Comparison of ENCODE assay signal across 8 cellular contexts in the genomic region with DNA sequence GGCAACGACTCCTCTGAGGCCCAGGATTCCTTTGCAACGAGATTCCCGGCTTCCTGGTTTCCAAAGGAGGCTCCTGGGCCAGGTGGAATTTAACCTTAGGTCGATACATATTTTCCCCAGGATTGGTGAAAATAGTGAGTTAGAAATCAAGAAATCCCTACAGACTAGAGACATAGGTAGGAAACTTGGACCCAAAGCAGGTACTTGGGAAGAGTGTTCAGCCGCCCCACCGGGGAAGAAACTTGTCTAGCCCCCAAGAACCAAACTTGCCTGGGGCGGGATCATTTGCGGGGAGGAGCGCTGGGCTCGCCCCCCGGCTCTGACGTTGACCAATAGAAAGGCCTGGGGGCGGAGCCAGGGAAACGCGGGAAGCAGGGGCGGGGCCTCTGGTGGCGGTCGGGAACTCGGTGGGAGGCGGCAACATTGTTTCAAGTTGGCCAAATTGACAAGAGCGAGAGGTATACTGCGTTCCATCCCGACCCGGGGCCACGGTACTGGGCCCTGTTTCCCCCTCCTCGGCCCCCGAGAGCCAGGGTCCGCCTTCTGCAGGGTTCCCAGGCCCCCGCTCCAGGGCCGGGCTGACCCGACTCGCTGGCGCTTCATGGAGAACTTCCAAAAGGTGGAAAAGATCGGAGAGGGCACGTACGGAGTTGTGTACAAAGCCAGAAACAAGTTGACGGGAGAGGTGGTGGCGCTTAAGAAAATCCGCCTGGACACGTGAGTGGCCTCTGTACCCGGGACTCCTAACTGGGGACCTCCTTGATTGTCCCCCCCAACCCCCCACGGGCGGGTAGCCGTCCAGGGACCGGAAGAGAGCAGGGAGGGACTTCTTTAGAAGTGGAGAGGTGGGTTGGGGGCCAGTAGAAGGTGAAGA. TPM values are rescaled to one million over a fixed set of nuclear protein-coding genes. Genes with fewer than 3 reads are reported as not detected.
A peak's percentile ranks its signal among the peaks of the same experiment; 100 is the strongest.
DNase-seq lines count a peak whose midpoint lies in the region; ATAC-seq and TF ChIP-seq lines count a peak whose summit lies in the region.

CDK2 (plus strand) TSS at position 423 of the 874 bp plus-strand sequence; CDS start at position 602, 179 bp downstream.

- no peaks in the 10 kb centered on the region for H3K9me3 ChIP-seq in liver (ENCODE audit: control insufficient read depth in 4 of 4, low read length in 3 of 4)

- peak within 1 kb of the TSS; percentile 81 for H3K27ac ChIP-seq in C4-2B
- H3K27ac ChIP-seq in liver (ENCODE audit: low read depth in 1 of 2, low read length in 2 of 2) = peak within 1 kb of the TSS; percentile 65 to 86

- H3K36me3 ChIP-seq in liver (ENCODE audit: control insufficient read depth in 4 of 4, insufficient read depth in 3 of 4, low read depth in 1 of 4, low read length in 3 of 4) = peaks cover 0 to 4% (median 0%) of the 10 kb centered on the region in 4 donors

- peaks cover 7 to 17% (median 11%) of the 10 kb centered on the region in 4 donors for H3K4me1 ChIP-seq in liver (ENCODE audit: control insufficient read depth in 4 of 4, insufficient read depth in 4 of 4, low read length in 3 of 4)

- H3K27me3 ChIP-seq in liver (ENCODE audit: control insufficient read depth in 4 of 4, insufficient read depth in 4 of 4, low read length in 3 of 4) = no peaks in the 10 kb centered on the region

- under 1% methylated on average over 45 of the region's 45 CpGs for WGBS in liver

- ATAC-seq in GM19324 (IDR thresholded peaks at IDR 0.05; ENCODE audit: low FRiP score, unreplicated experiment) = peak; percentile 96
- peak; percentile 95 for ATAC-seq in HG03460 (IDR thresholded peaks at IDR 0.05; ENCODE audit: unreplicated experiment)

- peak; percentile 4 to 14 for TF ChIP-seq RAD21 in liver (IDR thresholded peaks at IDR 0.05)

- DNase-seq in NCI-H748 (lab: John Stamatoyannopoulos, UW; ENCODE audit: unreplicated experiment) (peak; percentile 81), dermis blood vessel endothelial cell (peak; percentile 89)
- peak; percentile 78 to 87 for DNase-seq in activated CD4-positive, alpha-beta T cell treated with anti-CD3 and anti-CD28 coated beads, Interleukin-2, amount 50 U/mL, for 24 hours (ENCODE audit: low read depth in 1 of 2, low spot score in 1 of 2)
- peak; percentile 92 for DNase-seq in stimulated activated CD4-positive, alpha-beta T cell treated with anti-CD3 and anti-CD28 coated beads, Interleukin-4, amount 100 ng/mL, for 1 hour

- peak within 1 kb of the TSS; percentile 62 to 88 (median 64) for H3K4me3 ChIP-seq in liver (ENCODE audit: low read depth in 1 of 3, low read length in 3 of 3)

- TF ChIP-seq CTCF in C4-2B (conservative IDR thresholded peaks at IDR 0.05) (no peak), liver (IDR thresholded peaks at IDR 0.05; ENCODE audit: low read depth, low read length, missing input control) (no peak)

- H3K9ac ChIP-seq in liver (ENCODE audit: low read depth in 1 of 2, low read length in 2 of 2) = peak within 1 kb of the TSS; percentile 65 to 80

TF ChIP-seq in liver, 16 proteins besides CTCF, POLR2A, EP300 and RAD21:
- TF ChIP-seq SP1 (IDR thresholded peaks at IDR 0.05) = peak; percentile 66
- TF ChIP-seq, protein P1, sequence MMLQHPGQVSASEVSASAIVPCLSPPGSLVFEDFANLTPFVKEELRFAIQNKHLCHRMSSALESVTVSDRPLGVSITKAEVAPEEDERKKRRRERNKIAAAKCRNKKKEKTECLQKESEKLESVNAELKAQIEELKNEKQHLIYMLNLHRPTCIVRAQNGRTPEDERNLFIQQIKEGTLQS (IDR thresholded peaks at IDR 0.05) = no peak
- TF ChIP-seq HNF4G (IDR thresholded peaks at IDR 0.05) = no peak
- no peak for TF ChIP-seq YY1 (IDR thresholded peaks at IDR 0.05)
- TF ChIP-seq NR2F2 (IDR thresholded peaks at IDR 0.05) = peak; percentile 7
- peak; percentile 59 to 69 for TF ChIP-seq HNF4A (conservative IDR thresholded peaks at IDR 0.05)
- peak in 1 of 2 donors; percentile 19 for TF ChIP-seq RXRA (IDR thresholded peaks at IDR 0.05)
- peak; percentile 27 for TF ChIP-seq TAF1 (conservative IDR thresholded peaks at IDR 0.05)
- no peak for TF ChIP-seq GABPA (IDR thresholded peaks at IDR 0.05 in 1 of 2, conservative IDR thresholded peaks at IDR 0.05 in 1 of 2)
- TF ChIP-seq JUND (IDR thresholded peaks at IDR 0.05) = peak in 1 of 2 donors; percentile 31
- no peak for TF ChIP-seq EGR1 (IDR thresholded peaks at IDR 0.05; ENCODE audit: low read depth in 2 of 2)
- no peak for TF ChIP-seq ZBTB33 (IDR thresholded peaks at IDR 0.05)
- TF ChIP-seq MAX (IDR thresholded peaks at IDR 0.05) = no peak
- TF ChIP-seq FOXA2 (IDR thresholded peaks at IDR 0.05) = no peak
- TF ChIP-seq, protein P2, sequence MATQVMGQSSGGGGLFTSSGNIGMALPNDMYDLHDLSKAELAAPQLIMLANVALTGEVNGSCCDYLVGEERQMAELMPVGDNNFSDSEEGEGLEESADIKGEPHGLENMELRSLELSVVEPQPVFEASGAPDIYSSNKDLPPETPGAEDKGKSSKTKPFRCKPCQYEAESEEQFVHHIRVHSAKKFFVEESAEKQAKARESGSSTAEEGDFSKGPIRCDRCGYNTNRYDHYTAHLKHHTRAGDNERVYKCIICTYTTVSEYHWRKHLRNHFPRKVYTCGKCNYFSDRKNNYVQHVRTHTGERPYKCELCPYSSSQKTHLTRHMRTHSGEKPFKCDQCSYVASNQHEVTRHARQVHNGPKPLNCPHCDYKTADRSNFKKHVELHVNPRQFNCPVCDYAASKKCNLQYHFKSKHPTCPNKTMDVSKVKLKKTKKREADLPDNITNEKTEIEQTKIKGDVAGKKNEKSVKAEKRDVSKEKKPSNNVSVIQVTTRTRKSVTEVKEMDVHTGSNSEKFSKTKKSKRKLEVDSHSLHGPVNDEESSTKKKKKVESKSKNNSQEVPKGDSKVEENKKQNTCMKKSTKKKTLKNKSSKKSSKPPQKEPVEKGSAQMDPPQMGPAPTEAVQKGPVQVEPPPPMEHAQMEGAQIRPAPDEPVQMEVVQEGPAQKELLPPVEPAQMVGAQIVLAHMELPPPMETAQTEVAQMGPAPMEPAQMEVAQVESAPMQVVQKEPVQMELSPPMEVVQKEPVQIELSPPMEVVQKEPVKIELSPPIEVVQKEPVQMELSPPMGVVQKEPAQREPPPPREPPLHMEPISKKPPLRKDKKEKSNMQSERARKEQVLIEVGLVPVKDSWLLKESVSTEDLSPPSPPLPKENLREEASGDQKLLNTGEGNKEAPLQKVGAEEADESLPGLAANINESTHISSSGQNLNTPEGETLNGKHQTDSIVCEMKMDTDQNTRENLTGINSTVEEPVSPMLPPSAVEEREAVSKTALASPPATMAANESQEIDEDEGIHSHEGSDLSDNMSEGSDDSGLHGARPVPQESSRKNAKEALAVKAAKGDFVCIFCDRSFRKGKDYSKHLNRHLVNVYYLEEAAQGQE (IDR thresholded peaks at IDR 0.05) = no peak
- TF ChIP-seq FOXA1 (IDR thresholded peaks at IDR 0.05) = no peak

RNA-seq across cellular contexts. Expression of gene CDK2, which starts in this region (rescaled TPM):
- 20.8 and 35.0 TPM in 2 replicates for total RNA-seq in dermis blood vessel endothelial cell
- total RNA-seq in liver = 10 to 100 TPM in 1 of 2 donors, 1 to 10 TPM in 1; 8.6 to 22.6 TPM
- polyA plus RNA-seq in liver = 1 to 10 TPM; 5.1 to 7.3 TPM

Comparison
In these comparisons a context has a peak if more than half of its experiments do, and no peak if none do; other contexts are left out.
1. Peak in every context shown above with its lines: DNase-seq, ATAC-seq, H3K4me3 ChIP-seq and H3K27ac ChIP-seq.